In genomic region chr1:145858238-145858936, GRCh38 we compare ENCODE assay signal across 8 cellular contexts. TPM values are rescaled to one million over a fixed set of nuclear protein-coding genes. Genes with fewer than 3 reads are reported as not detected.
DNase-seq lines count a peak whose midpoint lies in the region; ATAC-seq and TF ChIP-seq lines count a peak whose summit lies in the region.

No MANE protein-coding gene starts in this region.

- 1 to 2% methylated on average over 18 to 24 of the region's 41 CpGs for WGBS in esophagus squamous epithelium, 2 donors

- in situ Hi-C loops in HAP-1 (cut with MboI; ENCODE audit: low sequenced_read_pairs) = no loop called here

- peaks cover 7% of the 10 kb centered on the region for H3K4me1 Mint-ChIP-seq in Caco-2 (ENCODE audit: low read depth, unreplicated experiment)
- H3K4me1 Mint-ChIP-seq in natural killer cell treated with Interleukin-12 subunit alpha and Interleukin-12 subunit beta and Interleukin-15 and Interleukin-18, amount 100 ng/mL, for 72 hours (ENCODE audit: low read depth in 2 of 2) = peaks cover 11 to 15% of the 10 kb centered on the region in 2 donors

- no TSS peak for BruUV-seq in Caco-2 (replicated peaks; lab: Mats Ljungman, UMichigan)

- H3K9me3 Mint-ChIP-seq in Caco-2 (ENCODE audit: unreplicated experiment) = no peaks in the 10 kb centered on the region
- no peaks in the 10 kb centered on the region for H3K9me3 Mint-ChIP-seq in natural killer cell treated with Interleukin-12 subunit alpha and Interleukin-12 subunit beta and Interleukin-15 and Interleukin-18, amount 100 ng/mL, for 72 hours

- H3K36me3 ChIP-seq in Caco-2 (ENCODE audit: control insufficient read depth, insufficient read depth, low read length) (peaks cover 3% of the 10 kb centered on the region; the same call in 1 of the 2 replicates), HAP-1 (replicated peaks) (peaks cover 23% of the 10 kb centered on the region), esophagus squamous epithelium (peaks cover 26 to 40% (median 27%) of the 10 kb centered on the region in 3 donors), thoracic aorta (peaks cover 33% of the 10 kb centered on the region)

- TF ChIP-seq CTCF in Caco-2 (IDR thresholded peaks at IDR 0.05; ENCODE audit: insufficient read depth in 1 of 2, low read depth in 1 of 2, low read length in 1 of 2, severe bottlenecking in 1 of 2, unreplicated experiment in 1 of 2) (peak in 1 of 2 experiments; percentile 3), esophagus squamous epithelium (IDR thresholded peaks at IDR 0.05) (no peak), thoracic aorta (IDR thresholded peaks at IDR 0.05) (no peak)

- peak; percentile 47 to 61 for ATAC-seq in natural killer cell treated with Interleukin-12 subunit alpha and Interleukin-12 subunit beta and Interleukin-15 and Interleukin-18, amount 100 ng/mL, for 72 hours
- ATAC-seq in thoracic aorta (ENCODE audit: insufficient number of reproducible peaks, low FRiP score, low read depth) = no peak

- DNase-seq in Caco-2 = peak; percentile 65 to 66
- DNase-seq in HAP-1 (ENCODE audit: low spot score in 2 of 2) = peak; percentile 40 to 86
- peak; percentile 25 for DNase-seq in NCI-H510A treated with DMSO at 0.1 percent for 48 hours (lab: John Stamatoyannopoulos, UW)
- peak; percentile 47 for DNase-seq in activated T-cell treated with anti-CD3 and anti-CD28 coated beads for 4 hours
- DNase-seq in esophagus squamous epithelium (lab: John Stamatoyannopoulos, UW) = peak; percentile 19
- peak; percentile 71 for DNase-seq in natural killer cell treated with Interleukin-12 subunit alpha and Interleukin-12 subunit beta and Interleukin-15 and Interleukin-18, amount 100 ng/mL, for 72 hours (ENCODE audit: low spot score)
- DNase-seq in thoracic aorta (ENCODE audit: low spot score) = no peak
- no peak for DNase-seq in pons (ENCODE audit: low spot score)

- H3K4me1 ChIP-seq in Caco-2 = peaks cover 3% of the 10 kb centered on the region; the same call in 1 of the 2 replicates
- peaks cover 11% of the 10 kb centered on the region for H3K4me1 ChIP-seq in HAP-1
- H3K4me1 ChIP-seq in esophagus squamous epithelium = peaks cover 14 to 23% (median 18%) of the 10 kb centered on the region in 3 donors
- H3K4me1 ChIP-seq in thoracic aorta (ENCODE audit: control insufficient read depth in 1 of 2, low read depth in 2 of 2) = peaks cover 14 to 17% of the 10 kb centered on the region in 2 donors

- H3K27ac ChIP-seq in esophagus squamous epithelium (peak overlapping the region; percentile 89 to 98 (median 96)), thoracic aorta (peak overlapping the region; percentile 90)

- peak overlapping the region; percentile 92 for H3K4me3 Mint-ChIP-seq in Caco-2 (ENCODE audit: unreplicated experiment)
- H3K4me3 Mint-ChIP-seq in natural killer cell treated with Interleukin-12 subunit alpha and Interleukin-12 subunit beta and Interleukin-15 and Interleukin-18, amount 100 ng/mL, for 72 hours = peak overlapping the region; percentile 95

- no peak for TF ChIP-seq POLR2A in esophagus squamous epithelium (IDR thresholded peaks at IDR 0.05)

- H3K9me3 ChIP-seq in Caco-2 (no peaks in the 10 kb centered on the region), HAP-1 (peaks cover 4% of the 10 kb centered on the region; the same call in 1 of the 2 replicates), esophagus squamous epithelium (no peaks in the 10 kb centered on the region), thoracic aorta (no peaks in the 10 kb centered on the region)

- CTCF ChIA-PET in Caco-2 (lab: Charles Lee) = interaction anchor here (0.6 to 4.3 kb wide), 10 partner anchors 12 to 174 kb away, joined by 3 to 136 read pairs (median 4); partner anchors contain the start of genes ANKRD35, NUDT17, PEX11B and RBM8A

- H3K27me3 ChIP-seq in Caco-2 (replicated peaks; ENCODE audit: control insufficient read depth, insufficient read depth, low read length) (no peaks in the 10 kb centered on the region), HAP-1 (ENCODE audit: low read depth) (no peaks in the 10 kb centered on the region), esophagus squamous epithelium (no peaks in the 10 kb centered on the region), thoracic aorta (replicated peaks; ENCODE audit: insufficient read depth) (no peaks in the 10 kb centered on the region)

- POLR2A ChIA-PET in Caco-2 (lab: Charles Lee) = interaction anchor here (0.6 to 2.1 kb wide), 9 partner anchors 12 to 159 kb away, joined by 3 to 30 read pairs (median 6); partner anchors contain the start of genes ANKRD34A, NUDT17, PDZK1 and POLR3C

- intact Hi-C loops in Caco-2 (cut with micrococcal nuclease; ENCODE audit: unreplicated experiment) = loop anchor here (1.0 to 2.0 kb wide), 2 partner anchors 13 to 26 kb away; partner anchors contain the start of genes ANKRD35 and NUDT17
- intact Hi-C loops in esophagus squamous epithelium (cut with DNase I) = no loop called here

- no peaks in the 10 kb centered on the region for H3K27me3 Mint-ChIP-seq in Caco-2 (ENCODE audit: insufficient read depth, unreplicated experiment)
- H3K27me3 Mint-ChIP-seq in natural killer cell treated with Interleukin-12 subunit alpha and Interleukin-12 subunit beta and Interleukin-15 and Interleukin-18, amount 100 ng/mL, for 72 hours = peaks cover 0 to 3% of the 10 kb centered on the region in 2 donors

- peaks cover 18% of the 10 kb centered on the region for H3K36me3 Mint-ChIP-seq in Caco-2 (ENCODE audit: insufficient read depth, unreplicated experiment)
- H3K36me3 Mint-ChIP-seq in natural killer cell treated with Interleukin-12 subunit alpha and Interleukin-12 subunit beta and Interleukin-15 and Interleukin-18, amount 100 ng/mL, for 72 hours = peaks cover 10% of the 10 kb centered on the region

- H3K4me3 ChIP-seq in Caco-2 (ENCODE audit: low read depth, low read length) (peak overlapping the region; percentile 85), HAP-1 (peak overlapping the region; percentile 95), esophagus squamous epithelium (peak overlapping the region; percentile 70 to 90 (median 85)), thoracic aorta (peak overlapping the region; percentile 98)

- H3K27ac Mint-ChIP-seq in Caco-2 (ENCODE audit: unreplicated experiment) = peak overlapping the region; percentile 78
- H3K27ac Mint-ChIP-seq in natural killer cell treated with Interleukin-12 subunit alpha and Interleukin-12 subunit beta and Interleukin-15 and Interleukin-18, amount 100 ng/mL, for 72 hours = peak overlapping the region; percentile 63 to 84

RNA-seq across cellular contexts. Expression of gene PIAS3, which starts 0.5 kb away (rescaled TPM):
- 20.3 and 22.0 TPM in 2 replicates for total RNA-seq in Caco-2 (2022)
- 10 to 100 TPM; 20.9 to 51.8 (median 38.2) TPM for total RNA-seq in esophagus squamous epithelium
- total RNA-seq in natural killer cell treated with Interleukin-12 subunit alpha and Interleukin-12 subunit beta and Interleukin-15 and Interleukin-18, amount 100 ng/mL, for 72 hours = 10 to 100 TPM; 24.3 to 31.1 TPM
- 10 to 100 TPM; 34.4 to 60.1 TPM for total RNA-seq in thoracic aorta

RNA-seq across cellular contexts. Expression of gene NUDT17, which starts 13.0 kb away (rescaled TPM):
- total RNA-seq in Caco-2 (2022) (4.8 and 6.4 TPM in 2 replicates), esophagus squamous epithelium (1 to 10 TPM; 1.1 to 3.8 (median 1.8) TPM), thoracic aorta (10 to 100 TPM in 1 of 2 donors, 1 to 10 TPM in 1; 3.6 to 19.1 TPM)
- 1 to 10 TPM; 4.8 to 5.6 TPM for total RNA-seq in natural killer cell treated with Interleukin-12 subunit alpha and Interleukin-12 subunit beta and Interleukin-15 and Interleukin-18, amount 100 ng/mL, for 72 hours

RNA-seq across cellular contexts. Expression of gene ANKRD35, which starts 27.3 kb away (rescaled TPM):
- total RNA-seq in Caco-2 (2022) (0.09 and 0.34 TPM in 2 replicates), esophagus squamous epithelium (10 to 100 TPM in 2 of 4 donors, 1 to 10 TPM in 2; 9.0 to 22.4 (median 10.9) TPM), thoracic aorta (10 to 100 TPM in 1 of 2 donors, 1 to 10 TPM in 1; 9.6 to 15.7 TPM)
- total RNA-seq in natural killer cell treated with Interleukin-12 subunit alpha and Interleukin-12 subunit beta and Interleukin-15 and Interleukin-18, amount 100 ng/mL, for 72 hours = under 1 TPM; 0.12 to 0.14 TPM

RNA-seq across cellular contexts. Expression of gene POLR3C, which starts 34.4 kb away (rescaled TPM):
- total RNA-seq in Caco-2 (2022) (48.0 and 48.8 TPM in 2 replicates), esophagus squamous epithelium (10 to 100 TPM; 15.0 to 31.7 (median 21.0) TPM), thoracic aorta (10 to 100 TPM; 23.4 to 42.9 TPM)
- total RNA-seq in natural killer cell treated with Interleukin-12 subunit alpha and Interleukin-12 subunit beta and Interleukin-15 and Interleukin-18, amount 100 ng/mL, for 72 hours = 10 to 100 TPM; 51.4 to 87.4 TPM

RNA-seq across cellular contexts. Expression of gene RNF115, which starts 34.5 kb away (rescaled TPM):
- total RNA-seq in Caco-2 (2022) = 16.6 and 17.5 TPM in 2 replicates
- total RNA-seq in esophagus squamous epithelium = 10 to 100 TPM in 1 of 4 donors, 1 to 10 TPM in 3; 4.3 to 17.5 (median 6.1) TPM
- 10 to 100 TPM; 22.9 to 36.0 TPM for total RNA-seq in natural killer cell treated with Interleukin-12 subunit alpha and Interleukin-12 subunit beta and Interleukin-15 and Interleukin-18, amount 100 ng/mL, for 72 hours
- total RNA-seq in thoracic aorta = 10 to 100 TPM; 52.7 to 60.4 TPM

Comparison
In these comparisons a context has a peak if more than half of its experiments do, and no peak if none do; other contexts are left out.
1. DNase-seq: peak in Caco-2 (2 of 2), HAP-1 (2 of 2), NCI-H510A treated with DMSO at 0.1 percent for 48 hours (single experiment), activated T-cell treated with anti-CD3 and anti-CD28 coated beads for 4 hours (single experiment), esophagus squamous epithelium (single experiment) and natural killer cell treated with Interleukin-12 subunit alpha and Interleukin-12 subunit beta and Interleukin-15 and Interleukin-18, amount 100 ng/mL, for 72 hours (single experiment); none in thoracic aorta (single experiment) and pons (single experiment).
2. Peak in every context shown above with its lines, with median percentiles within 50 percentile points of each other: H3K4me3 ChIP-seq.